Comparison of ENCODE assay signal across 8 cellular contexts in the genomic region with DNA sequence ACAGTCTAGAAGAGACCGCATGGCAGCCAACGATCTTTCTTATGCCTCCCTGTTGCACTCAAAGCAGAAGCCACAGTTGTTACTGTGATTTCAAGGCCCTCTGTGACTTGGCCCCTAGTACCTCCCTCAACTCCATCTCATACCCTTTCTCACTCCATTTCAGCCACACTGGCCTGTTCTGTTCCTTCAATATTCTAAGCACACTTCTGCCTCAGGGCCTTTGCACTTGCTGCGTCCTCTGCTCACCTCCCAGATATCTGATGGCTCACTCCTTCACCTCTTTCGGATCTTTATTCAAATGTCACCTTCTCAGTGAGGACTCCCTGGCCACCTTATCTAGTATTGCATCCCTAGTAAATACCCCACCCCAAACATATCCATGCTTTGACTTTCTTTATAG. TPM values are rescaled to one million over a fixed set of nuclear protein-coding genes. Genes with fewer than 3 reads are reported as not detected.
"Had no signal": no experiment of that assay in that cellular context is flagged by ENCODE, and none has a peak within 500 bp of the region (broad histone marks: within the 10 kb centered on the region; RNA-seq: fewer than 3 reads in every experiment).

No MANE protein-coding gene starts in this region.

- H3K4me3 ChIP-seq: GM23338, K562 had no signal

- H3K27ac Mint-ChIP-seq: GM23338, H9, HFFc6 had no signal

- H3K4me1 Mint-ChIP-seq: GM23338 had no signal

- DNase-seq: H9, HCEC 1CT, HFFc6, IMR-90 had no signal

- H3K4me3 Mint-ChIP-seq: GM23338, H9, HFFc6 had no signal

- H2AFZ ChIP-seq: GM23338 had no signal

- H3K4me2 ChIP-seq: GM23338 had no signal

- ATAC-seq: GM23338, K562 had no signal

RNA-seq across cellular contexts. Expression of a gene that starts 29.4 kb away (rescaled TPM):
- total RNA-seq: GM23338, H1, H9, HFFc6, HT-29, IMR-90 had no signal
- polyA plus RNA-seq: H1, IMR-90 had no signal
